9 cellular contexts compared by ENCODE assay signal in the genomic region with DNA sequence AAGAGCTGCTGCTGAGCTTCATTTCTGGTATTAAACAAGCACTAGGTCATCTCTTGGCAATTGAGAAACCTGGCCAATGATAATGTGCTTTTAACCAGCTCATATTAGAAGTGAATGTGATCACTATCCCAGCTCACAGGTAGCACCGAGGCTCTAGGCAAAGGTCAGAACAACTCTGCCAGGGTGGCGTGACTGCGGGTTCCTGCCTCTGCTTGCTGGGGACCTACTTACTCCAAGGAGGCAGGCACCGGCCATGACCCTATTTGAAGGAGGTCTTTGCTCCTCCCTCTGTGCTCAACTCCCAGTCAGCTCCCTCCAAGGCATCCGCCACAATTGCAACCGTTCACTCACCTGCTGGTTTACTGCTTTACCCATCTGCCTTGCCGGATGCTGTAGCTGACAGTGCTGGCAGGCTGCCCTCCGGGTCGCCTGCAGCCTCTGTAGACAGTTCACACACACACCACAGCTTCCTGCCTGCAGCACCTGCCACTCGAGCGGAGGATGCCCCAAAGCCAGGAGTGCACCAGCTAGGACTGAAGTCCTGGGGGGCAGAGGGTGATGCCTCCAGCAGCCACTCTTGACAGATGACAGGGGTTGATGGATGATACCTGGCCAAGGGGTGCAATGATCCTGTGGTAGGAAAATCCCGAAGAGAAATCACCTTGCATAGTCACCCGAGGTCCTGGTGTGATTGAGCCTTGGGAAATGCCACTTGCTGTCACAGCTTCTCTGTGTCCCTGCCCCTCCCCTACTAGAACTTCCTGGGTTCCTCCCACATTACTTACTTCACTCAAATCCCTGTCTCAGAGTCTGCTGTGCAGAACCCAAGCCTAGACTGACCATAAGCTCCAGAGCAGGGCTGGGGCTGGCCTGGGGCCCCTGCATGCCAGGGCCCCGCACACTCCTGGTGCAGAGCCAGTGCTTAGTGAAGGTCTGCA. TPM values are rescaled to one million over a fixed set of nuclear protein-coding genes. Genes with fewer than 3 reads are reported as not detected.
A peak's percentile ranks its signal among the peaks of the same experiment; 100 is the strongest.
DNase-seq lines count a peak whose midpoint lies in the region; ATAC-seq lines count a peak whose summit lies in the region.
"Had no signal": no experiment of that assay in that cellular context is flagged by ENCODE, and none has a peak within 500 bp of the region (broad histone marks: within the 10 kb centered on the region; RNA-seq: fewer than 3 reads in every experiment).

No MANE protein-coding gene starts in this region.

- H3K27me3 Mint-ChIP-seq in memory B cell: peaks cover 32% of the 10 kb centered on the region

- no peak overlapping the region for H3K27ac Mint-ChIP-seq in memory B cell

- H3K9me3 Mint-ChIP-seq in memory B cell: no peaks in the 10 kb centered on the region

- no peak overlapping the region for H3K4me3 Mint-ChIP-seq in memory B cell

- peak; percentile 21 for DNase-seq in NAMALWA (ENCODE audit: low spot score)
- peak; percentile 70 for DNase-seq in activated CD4-positive, alpha-beta T cell treated with anti-CD3 and anti-CD28 coated beads for 48 hours
- DNase-seq in memory B cell (ENCODE audit: low spot score in 2 of 2): no peak
- DNase-seq in mesenteric fat pad (ENCODE audit: low spot score): no peak
- DNase-seq in amygdala (lab: John Stamatoyannopoulos, UW): no peak
- no peak for DNase-seq in SK-N-DZ (ENCODE audit: low spot score)
- no peak for DNase-seq in HT-29 (ENCODE audit: low spot score)

- H3K4me1 Mint-ChIP-seq in memory B cell: peaks cover 2% of the 10 kb centered on the region

- no peaks in the 10 kb centered on the region for H3K36me3 Mint-ChIP-seq in memory B cell

- ATAC-seq in GM19324 (IDR thresholded peaks at IDR 0.05; ENCODE audit: low FRiP score, unreplicated experiment) (peak; percentile 76), memory B cell (ENCODE audit: low read depth) (peak; percentile 66)

RNA-seq across cellular contexts. Expression of a gene that starts 8.8 kb away (rescaled TPM):
- not detected for total RNA-seq in mesenteric fat pad
- polyA plus RNA-seq in SK-N-DZ (2014; cell fraction: cytosol; rRNA removed): not detected in 2 replicates
- not detected in 2 replicates for polyA plus RNA-seq in SK-N-DZ (2014; cell fraction: nucleus; rRNA removed)
- not detected in 2 replicates for total RNA-seq in HT-29 (2014; rRNA removed; shearing (Covaris generic))
- total RNA-seq: cardiac muscle cell had no signal
- polyA plus RNA-seq: cardiac muscle cell had no signal

RNA-seq across cellular contexts. Expression of a gene that starts 32.8 kb away (rescaled TPM):
- 14.3 TPM for total RNA-seq in mesenteric fat pad
- polyA plus RNA-seq in SK-N-DZ (2014; cell fraction: cytosol; rRNA removed): not detected in 2 replicates
- 0.12 TPM in 1 of 2 replicates, not detected in the other for polyA plus RNA-seq in SK-N-DZ (2014; cell fraction: nucleus; rRNA removed)
- total RNA-seq in HT-29 (2014; rRNA removed; shearing (Covaris generic)): 39.9 and 47.0 TPM in 2 replicates
- total RNA-seq: cardiac muscle cell had no signal
- polyA plus RNA-seq: cardiac muscle cell had no signal

Comparison
In these comparisons a context has a peak if more than half of its experiments do, and no peak if none do; other contexts are left out.
1. DNase-seq: peak in NAMALWA (single experiment) and activated CD4-positive, alpha-beta T cell treated with anti-CD3 and anti-CD28 coated beads for 48 hours (single experiment); none in memory B cell (0 of 2), mesenteric fat pad (single experiment), amygdala (0 of 56), SK-N-DZ (single experiment) and HT-29 (single experiment).